ENCODE assay signal across 19 cellular contexts in genomic region chr11:116723511-116723910, GRCh38.
"Had no signal": no experiment of that assay in that cellular context is flagged by ENCODE, and none has a peak within 500 bp of the region (broad histone marks: within the 10 kb centered on the region; RNA-seq: fewer than 3 reads in every experiment).

No MANE protein-coding gene starts in this region.

- H3K27me3 ChIP-seq: SJSA1 had no signal

- FAIRE-seq: RCC 7860 had no signal

- H3K9me3 ChIP-seq: SJSA1 had no signal

- DNase-seq: KBM-7, NCI-H1092, NCI-H1105 treated with DMSO at 0.1 percent for 48 hours, NCI-H1417 treated with DMSO at 0.1 percent for 48 hours, NCI-H146, NCI-H1694 treated with DMSO at 0.1 percent for 48 hours, NCI-H1930, NCI-H2081, NCI-H2107, NCI-H2227 treated with DMSO at 0.1 percent for 48 hours, NCI-H524, NCI-H69, NCI-H774, Right ventricle myocardium superior, RPMI8226, SIG-M5 had no signal

- H3K36me3 ChIP-seq: SJSA1 had no signal

- H3K27ac ChIP-seq: SJSA1, SK-N-MC had no signal

- H3K4me3 ChIP-seq: SJSA1, SK-N-MC had no signal
